In the genomic region with DNA sequence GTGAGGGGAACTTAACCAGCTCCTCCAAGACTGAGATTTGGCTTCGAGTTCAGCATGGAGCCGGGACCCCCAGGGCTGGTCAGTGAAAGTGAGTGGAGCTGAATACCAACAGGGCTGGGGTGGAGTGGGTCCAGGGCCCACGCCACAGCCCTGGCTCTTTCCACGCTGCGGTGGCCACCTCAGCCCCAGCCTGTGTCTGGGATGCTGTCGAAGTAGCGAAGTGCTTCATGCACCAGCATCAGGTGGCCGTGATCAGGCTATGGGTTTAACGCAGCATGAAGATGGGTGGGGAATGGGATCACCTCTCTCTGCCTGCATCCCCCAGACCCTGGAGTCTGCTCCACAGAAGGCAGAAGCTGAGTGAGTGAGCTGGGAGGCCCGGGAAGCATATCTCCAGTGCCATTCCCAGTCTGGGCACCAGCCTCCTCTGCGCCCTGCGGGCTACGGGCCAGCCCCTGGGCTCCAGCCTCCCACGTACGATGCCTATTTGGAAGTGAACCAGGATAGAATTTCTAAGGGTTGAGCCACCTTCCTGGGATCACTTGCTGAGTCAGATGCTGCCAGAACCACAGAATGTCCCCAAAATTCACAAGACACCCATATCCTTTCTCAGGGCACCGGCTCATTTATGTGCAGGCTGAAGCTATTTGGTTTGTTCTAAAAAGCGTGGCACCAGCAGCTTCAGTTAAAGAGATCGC, we compare ENCODE assay signal across 15 cellular contexts.
DNase-seq lines count a peak whose midpoint lies in the region; ATAC-seq, FAIRE-seq and TF ChIP-seq lines count a peak whose summit lies in the region.
"Had no signal": no experiment of that assay in that cellular context is flagged by ENCODE, and none has a peak within 500 bp of the region (broad histone marks: within the 10 kb centered on the region; RNA-seq: fewer than 3 reads in every experiment).

No MANE protein-coding gene starts in this region.

- H3K27ac Mint-ChIP-seq in activated CD4-positive, alpha-beta T cell treated with anti-CD3 and anti-CD28 coated beads, Interleukin-2, amount 10 ng/mL, durations not matched to agents 7 days and 5 days: no peak overlapping the region
- H3K27ac Mint-ChIP-seq in MCF 10A (ENCODE audit: low read depth, unreplicated experiment): no peak overlapping the region
- no peak overlapping the region for H3K27ac Mint-ChIP-seq in CD8-positive, alpha-beta T cell
- H3K27ac Mint-ChIP-seq: activated naive CD4-positive, alpha-beta T cell treated with anti-CD3 and anti-CD28 coated beads, Interleukin-2, amount 50 U/mL, for 24 hours had no signal

- no peak overlapping the region for H3K27ac ChIP-seq in CD8-positive, alpha-beta T cell (ENCODE audit: low read depth, low read length)

- peaks cover 5% of the 10 kb centered on the region for H3K36me3 Mint-ChIP-seq in activated CD4-positive, alpha-beta T cell treated with anti-CD3 and anti-CD28 coated beads, Interleukin-2, amount 10 ng/mL, durations not matched to agents 7 days and 5 days (ENCODE audit: low read depth)
- H3K36me3 Mint-ChIP-seq in MCF 10A (ENCODE audit: insufficient read depth, unreplicated experiment): no peaks in the 10 kb centered on the region
- no peaks in the 10 kb centered on the region for H3K36me3 Mint-ChIP-seq in CD8-positive, alpha-beta T cell
- H3K36me3 Mint-ChIP-seq: activated naive CD4-positive, alpha-beta T cell treated with anti-CD3 and anti-CD28 coated beads, Interleukin-2, amount 50 U/mL, for 24 hours had no signal

- CTCF ChIA-PET in activated CD4-positive, alpha-beta T cell treated with anti-CD3 and anti-CD28 coated beads, Interleukin-2, amount 10 ng/mL, durations not matched to agents 7 days and 5 days (lab: Charles Lee): no interaction called here
- CTCF ChIA-PET in MCF 10A (lab: Yijun Ruan, JAX): interaction anchor here (0.6 kb wide), 1 partner anchor 191 kb away, joined by 3 read pairs; no protein-coding TSS in a partner anchor
- CTCF ChIA-PET in CD8-positive, alpha-beta T cell (lab: Charles Lee): no interaction called here

- POLR2A ChIA-PET in activated CD4-positive, alpha-beta T cell treated with anti-CD3 and anti-CD28 coated beads, Interleukin-2, amount 10 ng/mL, durations not matched to agents 7 days and 5 days (lab: Charles Lee): no interaction called here
- POLR2A ChIA-PET in MCF 10A (lab: Yijun Ruan, JAX): no interaction called here
- POLR2A ChIA-PET in CD8-positive, alpha-beta T cell (lab: Charles Lee): no interaction called here

- no peaks in the 10 kb centered on the region for H3K27me3 Mint-ChIP-seq in activated CD4-positive, alpha-beta T cell treated with anti-CD3 and anti-CD28 coated beads, Interleukin-2, amount 10 ng/mL, durations not matched to agents 7 days and 5 days
- H3K27me3 Mint-ChIP-seq in MCF 10A (ENCODE audit: insufficient read depth, unreplicated experiment): no peaks in the 10 kb centered on the region
- H3K27me3 Mint-ChIP-seq in CD8-positive, alpha-beta T cell (ENCODE audit: low read depth): no peaks in the 10 kb centered on the region

- intact Hi-C loops in MCF 10A (cut with micrococcal nuclease): no loop called here
- intact Hi-C loops in CD8-positive, alpha-beta T cell (cut with DNase I, micrococcal nuclease): no loop called here

- H3K27me3 ChIP-seq in CD8-positive, alpha-beta T cell (ENCODE audit: insufficient read depth, low read length): no peaks in the 10 kb centered on the region

- H3K4me3 ChIP-seq in CD8-positive, alpha-beta T cell (ENCODE audit: low read depth, low read length): no peak overlapping the region

- H3K4me1 ChIP-seq in CD8-positive, alpha-beta T cell (ENCODE audit: insufficient read depth, low read length): no peaks in the 10 kb centered on the region
- H3K4me1 ChIP-seq: Caco-2 had no signal

- no peak for TF ChIP-seq CTCF in MCF 10A (IDR thresholded peaks at IDR 0.05; ENCODE audit: unreplicated experiment)
- no peak for TF ChIP-seq CTCF in CD8-positive, alpha-beta T cell (IDR thresholded peaks at IDR 0.05)

- H3K4me3 Mint-ChIP-seq in activated CD4-positive, alpha-beta T cell treated with anti-CD3 and anti-CD28 coated beads, Interleukin-2, amount 10 ng/mL, durations not matched to agents 7 days and 5 days: no peak overlapping the region
- no peak overlapping the region for H3K4me3 Mint-ChIP-seq in MCF 10A (ENCODE audit: unreplicated experiment)
- no peak overlapping the region for H3K4me3 Mint-ChIP-seq in CD8-positive, alpha-beta T cell
- H3K4me3 Mint-ChIP-seq: activated naive CD4-positive, alpha-beta T cell treated with anti-CD3 and anti-CD28 coated beads, Interleukin-2, amount 50 U/mL, for 24 hours had no signal

- BruUV-seq in MCF 10A (replicated peaks; lab: Mats Ljungman, UMichigan): no TSS peak

- DNase-seq in activated CD4-positive, alpha-beta T cell treated with anti-CD3 and anti-CD28 coated beads, Interleukin-2, amount 10 ng/mL, durations not matched to agents 7 days and 5 days: peak; percentile 29
- no peak for DNase-seq in activated CD4-positive, alpha-beta T cell treated with anti-CD3 and anti-CD28 coated beads, Interleukin-2, amount 50 U/mL, for 48 hours
- DNase-seq in MCF 10A (ENCODE audit: unreplicated experiment): peak; percentile 85
- peak; percentile 24 for DNase-seq in midbrain (lab: John Stamatoyannopoulos, UW)
- peak; percentile 57 for DNase-seq in urothelium cell line (ENCODE audit: low spot score)
- no peak for DNase-seq in NK-92 treated with Interleukin-12 subunit alpha and Interleukin-12 subunit beta, amount 100 ng/mL, for 24 hours (lab: John Stamatoyannopoulos, UW)
- DNase-seq in CD8-positive, alpha-beta T cell: no peak
- DNase-seq: activated CD8-positive, alpha-beta memory T cell treated with anti-CD3 and anti-CD28 coated beads, Interleukin-2, amount 50 U/mL, for 4 hours; KBM-7; NCI-H146; right cardiac atrium; stimulated activated CD4-positive, alpha-beta T cell treated with anti-CD3 and anti-CD28 coated beads, Interleukin-4, amount 100 ng/mL, for 4 hours had no signal

- peaks cover 29% of the 10 kb centered on the region for H3K9me3 Mint-ChIP-seq in activated CD4-positive, alpha-beta T cell treated with anti-CD3 and anti-CD28 coated beads, Interleukin-2, amount 10 ng/mL, durations not matched to agents 7 days and 5 days
- H3K9me3 Mint-ChIP-seq in MCF 10A (ENCODE audit: unreplicated experiment): peaks cover 6% of the 10 kb centered on the region
- H3K9me3 Mint-ChIP-seq in CD8-positive, alpha-beta T cell: no peaks in the 10 kb centered on the region
- H3K9me3 Mint-ChIP-seq: activated naive CD4-positive, alpha-beta T cell treated with anti-CD3 and anti-CD28 coated beads, Interleukin-2, amount 50 U/mL, for 24 hours had no signal

- H3K4me1 Mint-ChIP-seq in activated CD4-positive, alpha-beta T cell treated with anti-CD3 and anti-CD28 coated beads, Interleukin-2, amount 10 ng/mL, durations not matched to agents 7 days and 5 days: peaks cover 17% of the 10 kb centered on the region
- peaks cover 15% of the 10 kb centered on the region for H3K4me1 Mint-ChIP-seq in MCF 10A (ENCODE audit: insufficient read depth, unreplicated experiment)
- H3K4me1 Mint-ChIP-seq in CD8-positive, alpha-beta T cell (ENCODE audit: low read depth): peaks cover 2% of the 10 kb centered on the region
- H3K4me1 Mint-ChIP-seq: activated naive CD4-positive, alpha-beta T cell treated with anti-CD3 and anti-CD28 coated beads, Interleukin-2, amount 50 U/mL, for 24 hours had no signal

- ATAC-seq in HG03565 (IDR thresholded peaks at IDR 0.05; ENCODE audit: unreplicated experiment): no peak
- no peak for ATAC-seq in CD8-positive, alpha-beta T cell

- H3K36me3 ChIP-seq in CD8-positive, alpha-beta T cell (ENCODE audit: insufficient read depth, low read length): no peaks in the 10 kb centered on the region

- H3K9me3 ChIP-seq in CD8-positive, alpha-beta T cell (ENCODE audit: low read length): no peaks in the 10 kb centered on the region
- H3K9me3 ChIP-seq: Caco-2 had no signal

- FAIRE-seq in urothelium cell line (lab: Jason Lieb, UNC): no peak

Comparison
In these comparisons a context has a peak if more than half of its experiments do, and no peak if none do; other contexts are left out.
1. DNase-seq: peak in activated CD4-positive, alpha-beta T cell treated with anti-CD3 and anti-CD28 coated beads, Interleukin-2, amount 10 ng/mL, durations not matched to agents 7 days and 5 days (single experiment), MCF 10A (single experiment), midbrain (single experiment) and urothelium cell line (single experiment); none in activated CD4-positive, alpha-beta T cell treated with anti-CD3 and anti-CD28 coated beads, Interleukin-2, amount 50 U/mL, for 48 hours (0 of 2), NK-92 treated with Interleukin-12 subunit alpha and Interleukin-12 subunit beta, amount 100 ng/mL, for 24 hours (single experiment) and CD8-positive, alpha-beta T cell (0 of 7).